1 cellular context compared by ENCODE assay signal in the genomic region with DNA sequence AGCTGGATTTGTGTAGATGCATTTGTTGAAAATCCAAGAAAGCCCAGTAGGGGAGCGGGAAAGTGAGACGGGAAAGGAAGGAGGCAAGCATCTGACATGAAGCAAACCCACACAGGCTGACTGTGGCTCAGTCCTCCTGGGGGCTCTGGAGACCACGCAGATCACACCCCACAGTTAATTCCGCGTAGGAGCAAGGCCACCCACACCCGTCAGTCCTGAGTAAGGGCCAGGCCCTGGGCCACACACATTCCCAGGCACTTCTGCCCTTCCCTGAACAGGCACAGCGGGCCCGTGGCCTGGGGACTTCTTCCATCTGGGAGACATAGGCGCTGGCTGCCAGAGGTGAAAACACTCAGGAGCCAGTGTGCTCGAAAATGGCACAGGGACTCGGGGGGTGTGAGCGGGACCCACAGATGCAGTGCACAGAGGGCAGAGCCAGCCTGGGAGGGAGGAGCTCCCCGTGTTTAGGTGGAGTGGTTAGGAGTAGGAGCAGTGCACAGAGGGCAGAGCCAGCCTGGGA.
TF ChIP-seq lines count a peak whose summit lies in the region.

No MANE protein-coding gene starts in this region.

TF ChIP-seq in HepG2, 621 proteins besides CTCF, POLR2A, EP300 and RAD21:
- no peak for TF ChIP-seq DR1 (CRISPR knock-in tag; IDR thresholded peaks at IDR 0.05)
- TF ChIP-seq MTA3 (CRISPR knock-in tag; IDR thresholded peaks at IDR 0.05): no peak
- TF ChIP-seq YEATS4 (CRISPR knock-in tag; IDR thresholded peaks at IDR 0.05; ENCODE audit: borderline replicate concordance): no peak
- TF ChIP-seq, protein P1, sequence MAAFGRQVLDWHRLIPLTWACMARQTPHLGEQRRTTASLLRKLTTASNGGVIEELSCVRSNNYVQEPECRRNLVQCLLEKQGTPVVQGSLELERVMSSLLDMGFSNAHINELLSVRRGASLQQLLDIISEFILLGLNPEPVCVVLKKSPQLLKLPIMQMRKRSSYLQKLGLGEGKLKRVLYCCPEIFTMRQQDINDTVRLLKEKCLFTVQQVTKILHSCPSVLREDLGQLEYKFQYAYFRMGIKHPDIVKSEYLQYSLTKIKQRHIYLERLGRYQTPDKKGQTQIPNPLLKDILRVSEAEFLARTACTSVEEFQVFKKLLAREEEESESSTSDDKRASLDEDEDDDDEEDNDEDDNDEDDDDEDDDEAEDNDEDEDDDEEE (CRISPR knock-in tag; IDR thresholded peaks at IDR 0.05): no peak
- no peak for TF ChIP-seq EED (CRISPR knock-in tag; IDR thresholded peaks at IDR 0.05)
- no peak for TF ChIP-seq RXRB (CRISPR knock-in tag; IDR thresholded peaks at IDR 0.05; ENCODE audit: borderline replicate concordance)
